ENCODE assay signal across 25 cellular contexts in genomic region chr4:83028976-83029375, GRCh38. TPM values are rescaled to one million over a fixed set of nuclear protein-coding genes. Genes with fewer than 3 reads are reported as not detected.
DNase-seq lines count a peak whose midpoint lies in the region; ATAC-seq, FAIRE-seq and TF ChIP-seq lines count a peak whose summit lies in the region.
"Had no signal": no experiment of that assay in that cellular context is flagged by ENCODE, and none has a peak within 500 bp of the region (broad histone marks: within the 10 kb centered on the region; RNA-seq: fewer than 3 reads in every experiment).

No MANE protein-coding gene starts in this region.

- no peaks in the 10 kb centered on the region for H3K9me1 ChIP-seq in K562 (ENCODE audit: control insufficient read depth, insufficient read depth, low read length)

- POLR2A ChIA-PET in HepG2 (lab: Yijun Ruan, JAX) = no interaction called here
- POLR2A ChIA-PET in K562 (lab: Yijun Ruan, JAX) = no interaction called here

- no TSS peak for BruUV-seq in HepG2 (replicated peaks; lab: Mats Ljungman, UMichigan)
- BruUV-seq in K562 (replicated peaks; lab: Mats Ljungman, UMichigan) = no TSS peak

- intact Hi-C loops in HepG2 (cut with micrococcal nuclease; ENCODE audit: unreplicated experiment) (no loop called here), right lobe of liver (cut with DNase I) (no loop called here), K562 (cut with micrococcal nuclease) (no loop called here)

- 4% methylated on average over 3 of the region's 3 CpGs for WGBS in HepG2 (ENCODE audit: low lambda C conversion rate)
- 24% methylated on average over 3 of the region's 3 CpGs for WGBS in right lobe of liver (ENCODE audit: insufficient coverage, low coverage, low lambda C conversion rate, missing lambda C conversion rate)
- WGBS in K562 (ENCODE audit: insufficient coverage, low coverage, missing lambda C conversion rate) = 24% methylated on average over 3 of the region's 3 CpGs

- H3K27ac ChIP-seq in HepG2 (ENCODE audit: extremely low read length, insufficient read depth, low read length) = no peak overlapping the region
- no peak overlapping the region for H3K27ac ChIP-seq in right lobe of liver
- H3K27ac ChIP-seq in K562 (ENCODE audit: extremely low read depth, low read depth, low read length) = no peak overlapping the region
- H3K27ac ChIP-seq in osteoblast (ENCODE audit: low read depth, low read length) = no peak overlapping the region
- H3K27ac ChIP-seq: 22Rv1; BLaER1 treated with 17β-estradiol and CSF1 and Interleukin-3, amounts not matched to agents 10 nM and 100 nM had no signal

- no peak overlapping the region for H3K4me3 ChIP-seq in HepG2 (replicated peaks in 1 of 3; ENCODE audit: insufficient read depth in 1 of 3, low read depth in 2 of 3, low read length in 3 of 3)
- no peak overlapping the region for H3K4me3 ChIP-seq in right lobe of liver
- H3K4me3 ChIP-seq in Loucy (ENCODE audit: low read length, poor library complexity, severe bottlenecking) = no peak overlapping the region
- H3K4me3 ChIP-seq in K562 = no peak overlapping the region
- H3K4me3 ChIP-seq in osteoblast (ENCODE audit: insufficient read depth, low read length) = no peak overlapping the region
- H3K4me3 ChIP-seq: BLaER1 treated with 17β-estradiol and CSF1 and Interleukin-3, amounts not matched to agents 10 nM and 100 nM; GM12878; HAP-1 had no signal

- peak; percentile 29; the same call in 1 of the 3 replicates for ATAC-seq in HepG2
- ATAC-seq in right lobe of liver = no peak
- ATAC-seq in K562 = peak; percentile 53
- ATAC-seq in GM19467 (IDR thresholded peaks at IDR 0.05; ENCODE audit: unreplicated experiment) = no peak
- ATAC-seq: GM12878 had no signal

- H3K9ac ChIP-seq in HepG2 (ENCODE audit: insufficient read depth, low read depth, low read length) (no peak overlapping the region), Loucy (ENCODE audit: low read depth, low read length, poor library complexity, severe bottlenecking) (peak overlapping the region; percentile 5), K562 (ENCODE audit: insufficient read depth in 1 of 2, low read depth in 2 of 2, low read length in 2 of 2) (no peak overlapping the region)
- H3K9ac ChIP-seq: BLaER1 treated with 17β-estradiol and CSF1 and Interleukin-3, amounts not matched to agents 10 nM and 100 nM had no signal

- DNase-seq in HepG2 (ENCODE audit: low spot score) = no peak
- no peak for DNase-seq in right lobe of liver
- DNase-seq in K562 (ENCODE audit: extremely low read depth in 1 of 4, low spot score in 3 of 4) = no peak
- DNase-seq in osteoblast (ENCODE audit: insufficient read length, low spot score, missing footprints) = peak; percentile 62
- no peak for DNase-seq in NCI-H1105 treated with DMSO at 0.1 percent for 48 hours (lab: John Stamatoyannopoulos, UW)
- no peak for DNase-seq in activated CD4-positive, alpha-beta T cell treated with anti-CD3 and anti-CD28 coated beads for 4 hours
- DNase-seq: BE2C; CD4-positive, alpha-beta T cell; CD8-positive, alpha-beta memory T cell; DMS 273 treated with DMSO at 0.1 percent for 48 hours; DMS79; EL; GDM1; GOT3; HFFc6 had no signal

- TF ChIP-seq RAD21 in HepG2 (CRISPR knock-in tag; IDR thresholded peaks at IDR 0.05) (no peak), K562 (CRISPR knock-in tag; conservative IDR thresholded peaks at IDR 0.05 in 1 of 2, IDR thresholded peaks at IDR 0.05 in 1 of 2) (no peak)

- no peak for TF ChIP-seq EP300 in HepG2 (IDR thresholded peaks at IDR 0.05; ENCODE audit: low read depth in 2 of 2, low read length in 2 of 2)
- no peak for TF ChIP-seq EP300 in HepG2 (CRISPR knock-in tag; IDR thresholded peaks at IDR 0.05; ENCODE audit: borderline replicate concordance)
- TF ChIP-seq EP300 in K562 (IDR thresholded peaks at IDR 0.05; ENCODE audit: low read length) = no peak

- H3K79me2 ChIP-seq in HepG2 (ENCODE audit: insufficient read depth, low read length) (no peaks in the 10 kb centered on the region), Loucy (ENCODE audit: insufficient read depth, low read length) (no peaks in the 10 kb centered on the region), K562 (ENCODE audit: control insufficient read depth, insufficient read depth, low read length) (no peaks in the 10 kb centered on the region), osteoblast (ENCODE audit: insufficient read depth, low read length) (no peaks in the 10 kb centered on the region)

- H3K4me2 ChIP-seq in HepG2 (ENCODE audit: low read depth, low read length) (no peak overlapping the region), Loucy (ENCODE audit: low read depth, low read length, poor library complexity, severe bottlenecking) (peak overlapping the region; percentile 3), K562 (ENCODE audit: insufficient read depth, low read length) (no peak overlapping the region), osteoblast (ENCODE audit: insufficient read depth, low read length) (no peak overlapping the region)
- H3K4me2 ChIP-seq: BLaER1 treated with 17β-estradiol and CSF1 and Interleukin-3, amounts not matched to agents 10 nM and 100 nM had no signal

- H3F3A ChIP-seq in Loucy (ENCODE audit: low read depth) = peaks cover under 1% of the 10 kb centered on the region; the same call in 1 of the 2 replicates

- H3K4me1 ChIP-seq in HepG2 (ENCODE audit: insufficient read depth, low read length) = peaks cover 9% of the 10 kb centered on the region; the same call in 1 of the 2 replicates
- no peaks in the 10 kb centered on the region for H3K4me1 ChIP-seq in right lobe of liver
- H3K4me1 ChIP-seq in Loucy (ENCODE audit: insufficient read depth, low read length, poor library complexity, severe bottlenecking) = peaks cover 6% of the 10 kb centered on the region
- no peaks in the 10 kb centered on the region; a peak in 1 of 5 replicates for H3K4me1 ChIP-seq in K562 (replicated peaks in 1 of 2; ENCODE audit: control insufficient read depth in 2 of 2, insufficient read depth in 2 of 2, low read length in 2 of 2)
- no peaks in the 10 kb centered on the region for H3K4me1 ChIP-seq in osteoblast (ENCODE audit: insufficient read depth, low read length)
- H3K4me1 ChIP-seq: BE2C, HAP-1 had no signal

- H2AFZ ChIP-seq in HepG2 (ENCODE audit: low read length) (no peak overlapping the region), Loucy (ENCODE audit: low read length) (peak overlapping the region; percentile 65), K562 (ENCODE audit: low read depth, low read length) (peak overlapping the region; percentile 90), osteoblast (ENCODE audit: low read length) (peak overlapping the region; percentile 63)

- H3K9me2 ChIP-seq in Loucy (replicated peaks; ENCODE audit: low read depth, low read length) = no peaks in the 10 kb centered on the region

- in situ Hi-C loops in HepG2 (cut with HindIII; ENCODE audit: extremely low pct_ligation_motif_present, low pct_unique_long_range_greater_than_20kb) (no loop called here), K562 (cut with MboI) (no loop called here)

- CTCF ChIA-PET in HepG2 (lab: Yijun Ruan, JAX; ENCODE audit: low intra/inter-chr PET ratio, low total read pairs) (no interaction called here), K562 (lab: Yijun Ruan, JAX; ENCODE audit: low intra/inter-chr PET ratio) (no interaction called here)

- TF ChIP-seq POLR2A in HepG2 (IDR thresholded peaks at IDR 0.05; ENCODE audit: insufficient read depth in 1 of 2, low read depth in 2 of 2, low read length in 2 of 2) (no peak), right lobe of liver (IDR thresholded peaks at IDR 0.05) (no peak), K562 (conservative IDR thresholded peaks at IDR 0.05) (no peak)

- TF ChIP-seq CTCF in HepG2 (CRISPR knock-in tag; IDR thresholded peaks at IDR 0.05) (no peak), right lobe of liver (IDR thresholded peaks at IDR 0.05) (no peak), Loucy (conservative IDR thresholded peaks at IDR 0.05; ENCODE audit: low read length) (no peak), K562 (IDR thresholded peaks at IDR 0.05 in 2 of 3, conservative IDR thresholded peaks at IDR 0.05 in 1 of 3; ENCODE audit: insufficient read depth in 2 of 3, low read depth in 1 of 3, low read length in 3 of 3) (no peak), osteoblast (IDR thresholded peaks at IDR 0.05; ENCODE audit: extremely low read depth, low read depth, low read length) (no peak)

- FAIRE-seq in HepG2 (lab: Jason Lieb, UNC) = no peak
- FAIRE-seq in K562 (lab: Jason Lieb, UNC) = no peak
- FAIRE-seq: A204.1, D721Med, GM12878, GM18507, H54 had no signal

- H3K27me3 ChIP-seq in HepG2 (ENCODE audit: control insufficient read depth in 1 of 2, insufficient read depth in 2 of 2, low read length in 2 of 2) (no peaks in the 10 kb centered on the region; a peak in 1 of 5 replicates), right lobe of liver (no peaks in the 10 kb centered on the region), Loucy (ENCODE audit: insufficient read depth, low read length, poor library complexity, severe bottlenecking) (no peaks in the 10 kb centered on the region), K562 (ENCODE audit: control insufficient read depth in 2 of 2, insufficient read depth in 2 of 2, low read length in 2 of 2) (no peaks in the 10 kb centered on the region; a peak in 1 of 5 replicates), osteoblast (ENCODE audit: insufficient read depth, low read length) (no peaks in the 10 kb centered on the region)
- H3K27me3 ChIP-seq: BE2C; BLaER1 treated with 17β-estradiol and CSF1 and Interleukin-3, amounts not matched to agents 10 nM and 100 nM had no signal

- H4K20me1 ChIP-seq in HepG2 (ENCODE audit: insufficient read depth, low read length) (no peaks in the 10 kb centered on the region), Loucy (ENCODE audit: insufficient read depth, low read length, poor library complexity, severe bottlenecking) (no peaks in the 10 kb centered on the region), K562 (replicated peaks; ENCODE audit: control insufficient read depth, insufficient read depth, low read length) (no peaks in the 10 kb centered on the region), osteoblast (ENCODE audit: insufficient read depth, low read length) (no peaks in the 10 kb centered on the region)
- H4K20me1 ChIP-seq: BLaER1 treated with 17β-estradiol and CSF1 and Interleukin-3, amounts not matched to agents 10 nM and 100 nM had no signal

- H3K36me3 ChIP-seq in HepG2 (replicated peaks in 1 of 2; ENCODE audit: control insufficient read depth in 1 of 2, insufficient read depth in 2 of 2, low read length in 2 of 2) (no peaks in the 10 kb centered on the region), right lobe of liver (no peaks in the 10 kb centered on the region), Loucy (ENCODE audit: insufficient read depth, low read length) (no peaks in the 10 kb centered on the region), K562 (ENCODE audit: control insufficient read depth, insufficient read depth, low read length) (no peaks in the 10 kb centered on the region), osteoblast (ENCODE audit: insufficient read depth, low read length) (no peaks in the 10 kb centered on the region)
- H3K36me3 ChIP-seq: BE2C, HAP-1 had no signal

- peaks cover 19% of the 10 kb centered on the region for H3K9me3 ChIP-seq in HepG2 (ENCODE audit: low read length)
- no peaks in the 10 kb centered on the region for H3K9me3 ChIP-seq in right lobe of liver
- no peaks in the 10 kb centered on the region for H3K9me3 ChIP-seq in Loucy (ENCODE audit: insufficient read depth, low read depth, low read length)
- peaks cover 5% of the 10 kb centered on the region for H3K9me3 ChIP-seq in K562 (replicated peaks; ENCODE audit: control insufficient read depth, insufficient read depth, low read depth, low read length)
- H3K9me3 ChIP-seq in osteoblast (ENCODE audit: low read depth, low read length) = peaks cover 8% of the 10 kb centered on the region
- H3K9me3 ChIP-seq: BE2C had no signal

RNA-seq across cellular contexts. Expression of gene COPS4, which starts 6.0 kb away (rescaled TPM):
- 52.5 and 90.4 TPM in 2 replicates for total RNA-seq in HepG2 (2016; rRNA removed; fragmentation: Illumina TruSeq; extraction: Trizol)
- total RNA-seq in HepG2 (2016; cell fraction: cytosol; rRNA removed; fragmentation: Illumina TruSeq; extraction: Trizol; ENCODE audit: low read depth) = 17.0 and 18.1 TPM in 2 replicates
- total RNA-seq in HepG2 (2016; cell fraction: insoluble cytoplasmic fraction; rRNA removed; fragmentation: Illumina TruSeq; extraction: Trizol) = 53.2 and 103 TPM in 2 replicates
- 24.5 and 29.1 TPM in 2 replicates for total RNA-seq in HepG2 (2016; cell fraction: membrane; rRNA removed; fragmentation: Illumina TruSeq; extraction: Trizol)
- total RNA-seq in HepG2 (2016; cell fraction: nucleus; rRNA removed; fragmentation: Illumina TruSeq; extraction: Trizol) = 26.7 and 28.0 TPM in 2 replicates
- polyA plus RNA-seq in HepG2 (2011; rRNA removed) = 22.3 and 28.8 TPM in 2 replicates
- polyA plus RNA-seq in HepG2 (2011; cell fraction: cytosol; rRNA removed) = 16.5 and 20.2 TPM in 2 replicates
- 9.4 and 9.9 TPM in 2 replicates for polyA plus RNA-seq in HepG2 (2011; cell fraction: nucleus; rRNA removed)
- 32.2 and 38.7 TPM in 2 replicates for polyA plus RNA-seq in HepG2 (2012)
- 13.9 and 15.1 TPM in 2 replicates for polyA plus RNA-seq in HepG2 (2016; cell fraction: cytosol; fragmentation: Illumina TruSeq; extraction: Trizol; ENCODE audit: low read depth)
- 67.6 and 70.2 TPM in 2 replicates for polyA plus RNA-seq in HepG2 (2016; cell fraction: insoluble cytoplasmic fraction; fragmentation: Illumina TruSeq; extraction: Trizol; ENCODE audit: low read depth)
- 16.2 and 20.1 TPM in 2 replicates for polyA plus RNA-seq in HepG2 (2016; cell fraction: membrane; fragmentation: Illumina TruSeq; extraction: Trizol; ENCODE audit: low read depth)
- polyA plus RNA-seq in HepG2 (2016; cell fraction: nucleus; fragmentation: Illumina TruSeq; extraction: Trizol; ENCODE audit: insufficient read depth, low read depth) = 23.3 and 23.6 TPM in 2 replicates
- polyA minus RNA-seq in HepG2 (2011; rRNA and poly(A)+ RNA removed; ENCODE audit: low replicate concordance) = 7.8 and 11.4 TPM in 2 replicates
- polyA minus RNA-seq in HepG2 (2011; cell fraction: cytosol; rRNA and poly(A)+ RNA removed) = 12.4 and 14.8 TPM in 2 replicates
- 18.3 and 19.8 TPM in 2 replicates for polyA minus RNA-seq in HepG2 (2011; cell fraction: nucleus; rRNA and poly(A)+ RNA removed)
- total RNA-seq in right lobe of liver = 10 to 100 TPM; 11.1 to 18.9 (median 14.7) TPM
- 19.1 and 28.5 TPM in 2 replicates for total RNA-seq in K562 (2011; cell fraction: chromatin; rRNA removed; ENCODE audit: low replicate concordance)
- total RNA-seq in K562 (2011; cell fraction: nucleolus; rRNA removed) = 9.5 and 12.2 TPM in 2 replicates
- total RNA-seq in K562 (2011; cell fraction: nucleoplasm; rRNA removed) = 18.7 and 26.3 TPM in 2 replicates
- total RNA-seq in K562 (2014; rRNA removed) = 46.6 and 67.8 TPM in 2 replicates
- total RNA-seq in K562 (2014; rRNA removed; fragmentation: Illumina TruSeq; extraction: Trizol) = 69.9 and 76.0 TPM in 2 replicates
- 67.9 and 70.9 TPM in 2 replicates for total RNA-seq in K562 (2015; rRNA removed; fragmentation: Illumina TruSeq; extraction: Trizol)
- total RNA-seq in K562 (2021) = 44.7 and 48.6 TPM in 2 replicates
- 59.4 and 77.9 TPM in 2 replicates for polyA plus RNA-seq in K562 (2011; rRNA removed)
- polyA plus RNA-seq in K562 (2011; cell fraction: cytosol; rRNA removed) = 36.8 and 37.1 TPM in 2 replicates
- 14.8 and 20.0 TPM in 2 replicates for polyA plus RNA-seq in K562 (2011; cell fraction: nucleus; rRNA removed)
- 49.8 and 86.2 TPM in 2 replicates for polyA plus RNA-seq in K562 (2012)
- 82.4 and 82.7 TPM in 2 replicates for polyA plus RNA-seq in K562 (2014; fragmentation: Illumina TruSeq; extraction: Trizol)
- polyA plus RNA-seq in K562 (2014; fragmentation: Nextera tagmentation; extraction: Ambion mirVana) = 100 to 1,000 TPM; 171 to 180 TPM
- 57.5 and 78.4 TPM in 2 replicates for polyA plus RNA-seq in K562 (2014; rRNA removed)
- polyA minus RNA-seq in K562 (2011; rRNA and poly(A)+ RNA removed) = 67.7 and 73.6 TPM in 2 replicates
- 13.8 and 21.3 TPM in 2 replicates for polyA minus RNA-seq in K562 (2011; cell fraction: cytosol; rRNA and poly(A)+ RNA removed)
- 13.3 and 22.9 TPM in 2 replicates for polyA minus RNA-seq in K562 (2011; cell fraction: nucleus; rRNA and poly(A)+ RNA removed)
- total RNA-seq in osteoblast = 79.3 TPM in 2 replicates

RNA-seq across cellular contexts. Expression of gene LIN54, which starts 18.4 kb away (rescaled TPM):
- total RNA-seq in HepG2 (2016; rRNA removed; fragmentation: Illumina TruSeq; extraction: Trizol) (25.2 and 37.9 TPM in 2 replicates), right lobe of liver (1 to 10 TPM; 5.4 to 8.1 (median 6.0) TPM), K562 (2014; rRNA removed) (14.3 and 15.4 TPM in 2 replicates), K562 (2014; rRNA removed; fragmentation: Illumina TruSeq; extraction: Trizol) (19.4 and 22.2 TPM in 2 replicates), K562 (2015; rRNA removed; fragmentation: Illumina TruSeq; extraction: Trizol) (21.4 and 22.5 TPM in 2 replicates), K562 (2021) (15.8 and 17.7 TPM in 2 replicates), osteoblast (14.8 and 17.7 TPM in 2 replicates)
- 8.4 and 9.1 TPM in 2 replicates for total RNA-seq in HepG2 (2016; cell fraction: cytosol; rRNA removed; fragmentation: Illumina TruSeq; extraction: Trizol; ENCODE audit: low read depth)
- 25.9 and 35.0 TPM in 2 replicates for total RNA-seq in HepG2 (2016; cell fraction: insoluble cytoplasmic fraction; rRNA removed; fragmentation: Illumina TruSeq; extraction: Trizol)
- total RNA-seq in HepG2 (2016; cell fraction: membrane; rRNA removed; fragmentation: Illumina TruSeq; extraction: Trizol) = 22.0 and 27.4 TPM in 2 replicates
- 17.6 and 19.1 TPM in 2 replicates for total RNA-seq in HepG2 (2016; cell fraction: nucleus; rRNA removed; fragmentation: Illumina TruSeq; extraction: Trizol)
- polyA plus RNA-seq in HepG2 (2011; rRNA removed) (22.8 and 32.9 TPM in 2 replicates), K562 (2011; rRNA removed) (17.3 and 22.2 TPM in 2 replicates), K562 (2014; fragmentation: Illumina TruSeq; extraction: Trizol) (15.4 and 16.8 TPM in 2 replicates), K562 (2014; fragmentation: Nextera tagmentation; extraction: Ambion mirVana) (1 to 10 TPM; 2.2 to 2.5 TPM), K562 (2014; rRNA removed) (11.6 and 13.7 TPM in 2 replicates)
- 19.1 and 19.4 TPM in 2 replicates for polyA plus RNA-seq in HepG2 (2011; cell fraction: cytosol; rRNA removed)
- 8.3 and 11.2 TPM in 2 replicates for polyA plus RNA-seq in HepG2 (2011; cell fraction: nucleus; rRNA removed)
- 11.1 and 21.5 TPM in 2 replicates for polyA plus RNA-seq in HepG2 (2012)
- polyA plus RNA-seq in HepG2 (2016; cell fraction: cytosol; fragmentation: Illumina TruSeq; extraction: Trizol; ENCODE audit: low read depth) = 1.1 and 1.4 TPM in 2 replicates
- 22.9 and 24.1 TPM in 2 replicates for polyA plus RNA-seq in HepG2 (2016; cell fraction: insoluble cytoplasmic fraction; fragmentation: Illumina TruSeq; extraction: Trizol; ENCODE audit: low read depth)
- polyA plus RNA-seq in HepG2 (2016; cell fraction: membrane; fragmentation: Illumina TruSeq; extraction: Trizol; ENCODE audit: low read depth) = 6.1 and 7.3 TPM in 2 replicates
- polyA plus RNA-seq in HepG2 (2016; cell fraction: nucleus; fragmentation: Illumina TruSeq; extraction: Trizol; ENCODE audit: insufficient read depth, low read depth) = 12.3 and 15.5 TPM in 2 replicates
- polyA minus RNA-seq in HepG2 (2011; rRNA and poly(A)+ RNA removed; ENCODE audit: low replicate concordance) = 41.1 and 60.7 TPM in 2 replicates
- polyA minus RNA-seq in HepG2 (2011; cell fraction: cytosol; rRNA and poly(A)+ RNA removed) = 36.7 and 41.0 TPM in 2 replicates
- polyA minus RNA-seq in HepG2 (2011; cell fraction: nucleus; rRNA and poly(A)+ RNA removed) = 54.2 and 57.2 TPM in 2 replicates
- total RNA-seq in K562 (2011; cell fraction: chromatin; rRNA removed; ENCODE audit: low replicate concordance) = 32.4 and 47.9 TPM in 2 replicates
- 13.2 and 15.8 TPM in 2 replicates for total RNA-seq in K562 (2011; cell fraction: nucleolus; rRNA removed)
- total RNA-seq in K562 (2011; cell fraction: nucleoplasm; rRNA removed) = 21.3 and 40.8 TPM in 2 replicates
- 12.6 and 13.5 TPM in 2 replicates for polyA plus RNA-seq in K562 (2011; cell fraction: cytosol; rRNA removed)
- polyA plus RNA-seq in K562 (2011; cell fraction: nucleus; rRNA removed) = 11.7 and 11.9 TPM in 2 replicates
- polyA plus RNA-seq in K562 (2012) = 9.6 and 9.8 TPM in 2 replicates
- polyA minus RNA-seq in K562 (2011; rRNA and poly(A)+ RNA removed) = 53.0 and 63.6 TPM in 2 replicates
- polyA minus RNA-seq in K562 (2011; cell fraction: cytosol; rRNA and poly(A)+ RNA removed) = 11.9 and 15.4 TPM in 2 replicates
- 17.5 and 23.4 TPM in 2 replicates for polyA minus RNA-seq in K562 (2011; cell fraction: nucleus; rRNA and poly(A)+ RNA removed)

Comparison
In these comparisons a context has a peak if more than half of its experiments do, and no peak if none do; other contexts are left out.
1. ATAC-seq: peak in HepG2 (single experiment) and K562 (single experiment); none in right lobe of liver (0 of 4) and GM19467 (single experiment).